In the genomic region with DNA sequence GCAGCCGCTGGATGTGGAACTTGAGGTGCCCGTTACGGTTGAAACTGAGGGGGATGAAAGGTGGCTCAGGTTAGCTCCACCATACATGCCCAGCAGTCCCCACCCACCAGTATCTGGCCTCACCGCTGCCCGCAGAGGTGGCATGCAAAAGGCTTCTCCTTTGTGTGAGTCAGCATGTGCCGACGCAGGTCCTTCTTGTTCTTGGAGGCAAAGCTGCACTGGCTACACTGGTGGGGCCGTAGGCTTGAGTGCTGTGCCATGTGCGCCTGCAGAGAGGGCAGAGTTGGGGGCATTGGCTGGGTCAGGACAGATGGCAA, we compare ENCODE assay signal across 1 cellular context.
TF ChIP-seq lines count a peak whose summit lies in the region.

No MANE protein-coding gene starts in this region.

TF ChIP-seq in HepG2, 621 proteins besides CTCF, POLR2A, EP300 and RAD21 (continued from another document):
- TF ChIP-seq HMGXB3 (CRISPR knock-in tag; IDR thresholded peaks at IDR 0.05; ENCODE audit: borderline replicate concordance) (no peak), NPAS2 (CRISPR knock-in tag; IDR thresholded peaks at IDR 0.05; ENCODE audit: borderline replicate concordance) (no peak), ZNF34 (CRISPR knock-in tag; IDR thresholded peaks at IDR 0.05; ENCODE audit: borderline replicate concordance) (no peak), ZNF251 (CRISPR knock-in tag; IDR thresholded peaks at IDR 0.05) (no peak), ZNF569 (CRISPR knock-in tag; IDR thresholded peaks at IDR 0.05; ENCODE audit: borderline replicate concordance) (no peak), HNRNPK (IDR thresholded peaks at IDR 0.05; ENCODE audit: low read depth, low read length, poor library complexity, severe bottlenecking) (no peak), ZNF138 (CRISPR knock-in tag; IDR thresholded peaks at IDR 0.05; ENCODE audit: low read depth) (no peak), ARNT2 (CRISPR knock-in tag; IDR thresholded peaks at IDR 0.05; ENCODE audit: low read depth) (no peak), FOXA3 (CRISPR knock-in tag; IDR thresholded peaks at IDR 0.05) (no peak), ZNF713 (CRISPR knock-in tag; IDR thresholded peaks at IDR 0.05) (no peak), ZNF891 (CRISPR knock-in tag; IDR thresholded peaks at IDR 0.05) (0 out of 2 replicates have a peak, but pooled peaks have one; percentile 47), ZNF510 (CRISPR knock-in tag; IDR thresholded peaks at IDR 0.05; ENCODE audit: low read depth) (no peak), FOXM1 (CRISPR knock-in tag; IDR thresholded peaks at IDR 0.05) (no peak), ZNF558 (CRISPR knock-in tag; IDR thresholded peaks at IDR 0.05; ENCODE audit: borderline replicate concordance) (no peak), PRDM4 (CRISPR knock-in tag; IDR thresholded peaks at IDR 0.05; ENCODE audit: borderline replicate concordance) (no peak), SRSF1 (optimal IDR thresholded peaks at IDR 0.05; ENCODE audit: low read depth, low read length) (no peak)
